18 cellular contexts compared by ENCODE assay signal in genomic region chr4:168667936-168668335, GRCh38.
DNase-seq lines count a peak whose midpoint lies in the region; ATAC-seq and TF ChIP-seq lines count a peak whose summit lies in the region.
"Had no signal": no experiment of that assay in that cellular context is flagged by ENCODE, and none has a peak within 500 bp of the region (broad histone marks: within the 10 kb centered on the region; RNA-seq: fewer than 3 reads in every experiment).

No MANE protein-coding gene starts in this region.

- H3K27ac Mint-ChIP-seq in GM23338, result peak overlapping the region; percentile 33; the same call in 1 of the 2 replicates

- H3K36me3 Mint-ChIP-seq in GM23338 (ENCODE audit: low read depth), result no peaks in the 10 kb centered on the region

- H3K4me2 ChIP-seq in GM23338, result no peak overlapping the region
- H3K4me2 ChIP-seq in trophoblast cell (ENCODE audit: low read length), result no peak overlapping the region

- H2BK5ac ChIP-seq in trophoblast cell (ENCODE audit: low read depth, low read length, poor library complexity), result peak overlapping the region; percentile 27

- peak overlapping the region; percentile 30 for H2AK5ac ChIP-seq in trophoblast cell (ENCODE audit: low read length)

- H3K4me3 ChIP-seq in GM23338 (no peak overlapping the region), fibroblast of villous mesenchyme (ENCODE audit: low read depth, low read length) (no peak overlapping the region), trophoblast cell (ENCODE audit: low read depth, low read length) (no peak overlapping the region)
- H3K4me3 ChIP-seq: MG63, SJCRH30 had no signal

- no peaks in the 10 kb centered on the region for H4K20me1 ChIP-seq in GM23338 (replicated peaks; ENCODE audit: insufficient read depth)

- H3K27me3 ChIP-seq in GM23338 (ENCODE audit: insufficient read depth) (no peaks in the 10 kb centered on the region), trophoblast cell (ENCODE audit: insufficient read depth, low read length) (no peaks in the 10 kb centered on the region)
- H3K27me3 ChIP-seq: MG63, SJCRH30 had no signal

- H3K4me3 Mint-ChIP-seq in GM23338, result no peak overlapping the region

- H3K79me1 ChIP-seq in trophoblast cell (ENCODE audit: low read length), result peaks cover 4% of the 10 kb centered on the region

- peak overlapping the region; percentile 29 for H3K4ac ChIP-seq in trophoblast cell (ENCODE audit: low read depth, low read length)

- peak overlapping the region; percentile 49 for H3K18ac ChIP-seq in trophoblast cell (ENCODE audit: low read length)

- H3K27me3 Mint-ChIP-seq in GM23338 (ENCODE audit: insufficient read depth, low read depth, poor library complexity), result peaks cover 3% of the 10 kb centered on the region

- no CpG with 5 or more reads among the region's 4 CpGs for WGBS in trophoblast cell (ENCODE audit: extremely low coverage, insufficient coverage, insufficient read length)

- no peaks in the 10 kb centered on the region for H3K9me3 ChIP-seq in trophoblast cell (ENCODE audit: insufficient read depth, low read depth, low read length)
- H3K9me3 ChIP-seq: MG63, SJCRH30 had no signal

- H3F3A ChIP-seq in GM23338 (replicated peaks; ENCODE audit: low read depth), result no peaks in the 10 kb centered on the region

- ATAC-seq in GM23338 (no peak; the same call in 2 of the 3 replicates), HG02623 (IDR thresholded peaks at IDR 0.05; ENCODE audit: unreplicated experiment) (no peak), HG03378 (IDR thresholded peaks at IDR 0.05; ENCODE audit: unreplicated experiment) (no peak)
- ATAC-seq: HepG2, PC-3 had no signal

- no peak overlapping the region for H4K91ac ChIP-seq in trophoblast cell (ENCODE audit: low read depth, low read length)

- H3K14ac ChIP-seq in trophoblast cell (ENCODE audit: low read length), result no peak overlapping the region

- DNase-seq in GM23338 (ENCODE audit: low spot score) (no peak), NCI-H526 (lab: John Stamatoyannopoulos, UW) (peak; percentile 65 to 75), fibroblast of villous mesenchyme (ENCODE audit: low read depth) (peak; percentile 30), trophoblast cell (no peak)
- DNase-seq in stimulated activated CD4-positive, alpha-beta T cell treated with anti-CD3 and anti-CD28 coated beads, Interleukin-15, amount 100 ng/mL, for 24 hours, result no peak
- DNase-seq: C1 segment of cervical spinal cord, DMS 273 treated with DMSO at 0.1 percent for 48 hours, MG63, NCI-H1092 treated with DMSO at 0.1 percent for 48 hours, NCI-H2081 treated with DMSO at 0.1 percent for 48 hours, NCI-H446, NCI-H774, PC-3, SJCRH30 had no signal

- no peaks in the 10 kb centered on the region for H3K9me3 Mint-ChIP-seq in GM23338

- no peaks in the 10 kb centered on the region for H3K79me2 ChIP-seq in GM23338 (replicated peaks; ENCODE audit: insufficient read depth)
- peaks cover 3% of the 10 kb centered on the region for H3K79me2 ChIP-seq in trophoblast cell (ENCODE audit: control insufficient read depth, insufficient read depth, low read length, poor library complexity)

- TF ChIP-seq CTCF in GM23338 (conservative IDR thresholded peaks at IDR 0.05; ENCODE audit: low read depth in 2 of 2) (no peak), fibroblast of villous mesenchyme (IDR thresholded peaks at IDR 0.05; ENCODE audit: insufficient read depth, low read depth, low read length) (no peak)

- no peaks in the 10 kb centered on the region for H3K9me2 ChIP-seq in GM23338 (ENCODE audit: insufficient read depth)

- H3K36me3 ChIP-seq in GM23338 (ENCODE audit: insufficient read depth) (no peaks in the 10 kb centered on the region), trophoblast cell (ENCODE audit: control insufficient read depth in 1 of 2, insufficient read depth in 2 of 2, low read length in 2 of 2) (peaks cover 4 to 10% of the 10 kb centered on the region in 2 experiments)

- no peak overlapping the region for H2AFZ ChIP-seq in GM23338
- H2AFZ ChIP-seq in trophoblast cell (ENCODE audit: insufficient read depth, low read length, poor library complexity), result no peak overlapping the region

- H3K27ac ChIP-seq in GM23338 (ENCODE audit: low read depth) (no peak overlapping the region), trophoblast cell (ENCODE audit: low read depth, low read length) (no peak overlapping the region)
- H3K27ac ChIP-seq: RWPE1, SJCRH30 had no signal

- H3K4me1 ChIP-seq in GM23338 (ENCODE audit: insufficient read depth) (no peaks in the 10 kb centered on the region), trophoblast cell (ENCODE audit: control insufficient read depth in 1 of 2, insufficient read depth in 2 of 2, low read length in 2 of 2) (peaks cover 2 to 17% of the 10 kb centered on the region in 2 experiments)

- no peak overlapping the region for H3K9ac ChIP-seq in trophoblast cell (ENCODE audit: low read length)

- H3K4me1 Mint-ChIP-seq in GM23338, result peaks cover 17% of the 10 kb centered on the region

- no peak overlapping the region for H2BK120ac ChIP-seq in trophoblast cell (ENCODE audit: insufficient read depth, low read length, poor library complexity)

- no peak overlapping the region for H4K12ac ChIP-seq in trophoblast cell (ENCODE audit: low read depth, low read length)

- H4K8ac ChIP-seq in trophoblast cell (ENCODE audit: low read depth, low read length), result peak overlapping the region; percentile 4

- peak overlapping the region; percentile 50 for H2BK12ac ChIP-seq in trophoblast cell (ENCODE audit: low read length)

- H3K23ac ChIP-seq in trophoblast cell (ENCODE audit: low read length), result no peak overlapping the region

TF ChIP-seq in GM23338, 12 proteins besides CTCF, POLR2A, EP300 and RAD21 (continues in another document):
- no peak for TF ChIP-seq ZNF462 (CRISPR knock-in tag; IDR thresholded peaks at IDR 0.05)
- no peak for TF ChIP-seq STAT1 (IDR thresholded peaks at IDR 0.05; ENCODE audit: unreplicated experiment)
- no peak for TF ChIP-seq ZNF114 (CRISPR knock-in tag; IDR thresholded peaks at IDR 0.05)
- TF ChIP-seq ZNF331 (CRISPR knock-in tag; IDR thresholded peaks at IDR 0.05; ENCODE audit: low read depth), result no peak
- no peak for TF ChIP-seq EZH2 (IDR thresholded peaks at IDR 0.05; ENCODE audit: low read depth, unreplicated experiment)

Comparison
In these comparisons a context has a peak if more than half of its experiments do, and no peak if none do; other contexts are left out.
1. DNase-seq: peak in NCI-H526 (2 of 2) and fibroblast of villous mesenchyme (single experiment); none in GM23338 (single experiment), trophoblast cell (0 of 2) and stimulated activated CD4-positive, alpha-beta T cell treated with anti-CD3 and anti-CD28 coated beads, Interleukin-15, amount 100 ng/mL, for 24 hours (single experiment).